In genomic region chr6:121446705-121447104, GRCh38 we compare ENCODE assay signal across 2 cellular contexts. TPM values are rescaled to one million over a fixed set of nuclear protein-coding genes. Genes with fewer than 3 reads are reported as not detected.
"Had no signal": no experiment of that assay in that cellular context is flagged by ENCODE, and none has a peak within 500 bp of the region (broad histone marks: within the 10 kb centered on the region; RNA-seq: fewer than 3 reads in every experiment).

No MANE protein-coding gene starts in this region.

RNA-seq across cellular contexts. Expression of gene GJA1, which starts 11.3 kb away (rescaled TPM):
- total RNA-seq: activated CD4-positive, alpha-beta T cell treated with anti-CD3 and anti-CD28 coated beads, Interleukin-2, amount 10 ng/mL, durations not matched to agents 24 days and 14 days; MCF 10A had no signal
